ENCODE assay signal across 13 cellular contexts in the genomic region with DNA sequence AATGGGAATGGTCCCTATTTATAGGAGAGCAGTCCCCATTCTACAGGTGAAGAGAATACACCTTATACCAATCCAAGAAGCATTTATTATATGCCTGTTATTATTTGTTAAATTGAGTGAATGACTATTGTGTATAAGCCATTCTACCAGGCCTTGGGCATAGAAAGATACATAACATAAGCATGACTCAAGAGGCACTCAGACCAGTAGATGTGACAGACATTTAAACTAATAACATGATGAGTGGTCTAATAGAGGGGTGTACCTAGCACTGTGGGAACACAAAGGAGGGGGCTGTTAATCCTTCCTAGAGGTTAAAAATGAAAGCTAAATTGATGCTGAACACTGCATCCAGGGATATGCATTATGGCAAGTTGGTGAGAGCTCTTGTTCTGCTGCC.
DNase-seq lines count a peak whose midpoint lies in the region; ATAC-seq and TF ChIP-seq lines count a peak whose summit lies in the region.
"Had no signal": no experiment of that assay in that cellular context is flagged by ENCODE, and none has a peak within 500 bp of the region (broad histone marks: within the 10 kb centered on the region; RNA-seq: fewer than 3 reads in every experiment).

No MANE protein-coding gene starts in this region.

- no peak for ATAC-seq in GM19397 (IDR thresholded peaks at IDR 0.05; ENCODE audit: unreplicated experiment)

- no peak for TF ChIP-seq POLR2A in sigmoid colon (IDR thresholded peaks at IDR 0.05)

- TF ChIP-seq CTCF in brain (conservative IDR thresholded peaks at IDR 0.05) (no peak), sigmoid colon (IDR thresholded peaks at IDR 0.05) (no peak)

- no peak overlapping the region for H3K4me3 Mint-ChIP-seq in brain
- H3K4me3 Mint-ChIP-seq: activated naive CD8-positive, alpha-beta T cell had no signal

- H3K36me3 ChIP-seq in sigmoid colon, result no peaks in the 10 kb centered on the region
- H3K36me3 ChIP-seq: tibial nerve had no signal

- H3K27ac Mint-ChIP-seq in brain, result peak overlapping the region in 3 of 5 experiments; percentile 48 to 72 (median 55)
- H3K27ac Mint-ChIP-seq: activated naive CD8-positive, alpha-beta T cell had no signal

- DNase-seq in HT1080 (ENCODE audit: low read depth) (peak; percentile 45), NCI-H510A (lab: John Stamatoyannopoulos, UW) (peak; percentile 10), sigmoid colon (no peak), ureter (ENCODE audit: low spot score) (no peak), NCI-H2196 treated with DMSO at 0.1 percent for 48 hours (lab: John Stamatoyannopoulos, UW; ENCODE audit: unreplicated experiment) (no peak)
- no peak for DNase-seq in activated T-cell treated with anti-CD3 and anti-CD28 coated beads, Interleukin-2, amount 50 U/mL, for 1 hour
- DNase-seq: Kasumi-1; stimulated activated CD8-positive, alpha-beta memory T cell treated with anti-CD3 and anti-CD28 coated beads, Interleukin-4, amount 100 ng/mL, for 48 hours had no signal

- H3K36me3 Mint-ChIP-seq in brain, result no peaks in the 10 kb centered on the region
- H3K36me3 Mint-ChIP-seq: activated naive CD8-positive, alpha-beta T cell had no signal

- peaks cover 0 to 4% (median 1%) of the 10 kb centered on the region in 5 experiments for H3K9me3 Mint-ChIP-seq in brain

- H3K4me3 ChIP-seq in sigmoid colon, result no peak overlapping the region
- H3K4me3 ChIP-seq: tibial nerve had no signal

- H3K4me1 Mint-ChIP-seq in brain, result peaks cover 27% of the 10 kb centered on the region

- peaks cover 0 to 42% (median 30%) of the 10 kb centered on the region in 4 donors for H3K4me1 ChIP-seq in sigmoid colon
- H3K4me1 ChIP-seq: parathyroid adenoma had no signal

- no peaks in the 10 kb centered on the region for H3K27me3 ChIP-seq in sigmoid colon
- H3K27me3 ChIP-seq: tibial nerve had no signal

- TF ChIP-seq EP300 in sigmoid colon (IDR thresholded peaks at IDR 0.05), result no peak

- intact Hi-C loops in sigmoid colon (cut with DNase I), result loop anchor here (2.0 to 10.0 kb wide), 6 partner anchors 51 to 262 kb away; a partner anchor contains a TSS

- peak overlapping the region in 3 of 4 donors; percentile 65 to 74 (median 72) for H3K27ac ChIP-seq in sigmoid colon
- H3K27ac ChIP-seq: parathyroid adenoma, tibial nerve had no signal

- no peaks in the 10 kb centered on the region for H3K9me3 ChIP-seq in sigmoid colon
- H3K9me3 ChIP-seq: tibial nerve had no signal

- H3K27me3 Mint-ChIP-seq in brain, result peaks cover 4% of the 10 kb centered on the region

Comparison
In these comparisons a context has a peak if more than half of its experiments do, and no peak if none do; other contexts are left out.
1. DNase-seq: peak in HT1080 (single experiment) and NCI-H510A (single experiment); none in sigmoid colon (single experiment), ureter (single experiment), activated T-cell treated with anti-CD3 and anti-CD28 coated beads, Interleukin-2, amount 50 U/mL, for 1 hour (single experiment) and NCI-H2196 treated with DMSO at 0.1 percent for 48 hours (single experiment).